9 cellular contexts compared by ENCODE assay signal in genomic region chr16:73956592-73957495, GRCh38.
DNase-seq lines count a peak whose midpoint lies in the region; ATAC-seq and TF ChIP-seq lines count a peak whose summit lies in the region.
"Had no signal": no experiment of that assay in that cellular context is flagged by ENCODE, and none has a peak within 500 bp of the region (broad histone marks: within the 10 kb centered on the region; RNA-seq: fewer than 3 reads in every experiment).

No MANE protein-coding gene starts in this region.

- H3K27me3 ChIP-seq in tibial nerve = no peaks in the 10 kb centered on the region

- no peak for ATAC-seq in GM21717 (IDR thresholded peaks at IDR 0.05; ENCODE audit: unreplicated experiment)

- H3K9me3 ChIP-seq in tibial nerve = no peaks in the 10 kb centered on the region

- peaks cover 0 to 10% (median 0%) of the 10 kb centered on the region in 4 donors for H3K4me1 ChIP-seq in tibial nerve

- H3K4me3 ChIP-seq in tibial nerve = no peak overlapping the region
- H3K4me3 ChIP-seq: skin epidermis had no signal

- peak; percentile 56 to 78 (median 69) for TF ChIP-seq CTCF in tibial nerve (IDR thresholded peaks at IDR 0.05)

- peak; percentile 56 for DNase-seq in CD1c-positive myeloid dendritic cell (ENCODE audit: extremely low spot score)
- DNase-seq in GM19238 (ENCODE audit: insufficient read length, low spot score) = peak; percentile 12
- peak; percentile 75 for DNase-seq in NCI-H1092 treated with DMSO at 0.1 percent for 48 hours (lab: John Stamatoyannopoulos, UW)
- peak; percentile 3 for DNase-seq in T-helper 9 cell
- DNase-seq in epidermal melanocyte (ENCODE audit: insufficient read length, low spot score) = peak; percentile 59
- peak; percentile 69 for DNase-seq in midbrain (lab: John Stamatoyannopoulos, UW)
- peak; percentile 40 to 72 for DNase-seq in tibial nerve (ENCODE audit: low spot score in 2 of 2)

- TF ChIP-seq POLR2A in tibial nerve (IDR thresholded peaks at IDR 0.05) = no peak

- no peak for TF ChIP-seq EP300 in tibial nerve (IDR thresholded peaks at IDR 0.05)

- H3K36me3 ChIP-seq in tibial nerve = no peaks in the 10 kb centered on the region

- 25 to 29% methylated on average over 10 of the region's 10 CpGs for WGBS in tibial nerve, 2 donors

- H3K27ac ChIP-seq in tibial nerve = no peak overlapping the region
- H3K27ac ChIP-seq: skin epidermis had no signal

Comparison
In these comparisons a context has a peak if more than half of its experiments do, and no peak if none do; other contexts are left out.
1. DNase-seq: peak in every context shown above with its lines; median percentile 75 in NCI-H1092 treated with DMSO at 0.1 percent for 48 hours; 69 in midbrain; 59 in epidermal melanocyte; 56 in CD1c-positive myeloid dendritic cell; 56 in tibial nerve; 12 in GM19238; 3 in T-helper 9 cell.